ENCODE assay signal across 1 cellular context in the genomic region with DNA sequence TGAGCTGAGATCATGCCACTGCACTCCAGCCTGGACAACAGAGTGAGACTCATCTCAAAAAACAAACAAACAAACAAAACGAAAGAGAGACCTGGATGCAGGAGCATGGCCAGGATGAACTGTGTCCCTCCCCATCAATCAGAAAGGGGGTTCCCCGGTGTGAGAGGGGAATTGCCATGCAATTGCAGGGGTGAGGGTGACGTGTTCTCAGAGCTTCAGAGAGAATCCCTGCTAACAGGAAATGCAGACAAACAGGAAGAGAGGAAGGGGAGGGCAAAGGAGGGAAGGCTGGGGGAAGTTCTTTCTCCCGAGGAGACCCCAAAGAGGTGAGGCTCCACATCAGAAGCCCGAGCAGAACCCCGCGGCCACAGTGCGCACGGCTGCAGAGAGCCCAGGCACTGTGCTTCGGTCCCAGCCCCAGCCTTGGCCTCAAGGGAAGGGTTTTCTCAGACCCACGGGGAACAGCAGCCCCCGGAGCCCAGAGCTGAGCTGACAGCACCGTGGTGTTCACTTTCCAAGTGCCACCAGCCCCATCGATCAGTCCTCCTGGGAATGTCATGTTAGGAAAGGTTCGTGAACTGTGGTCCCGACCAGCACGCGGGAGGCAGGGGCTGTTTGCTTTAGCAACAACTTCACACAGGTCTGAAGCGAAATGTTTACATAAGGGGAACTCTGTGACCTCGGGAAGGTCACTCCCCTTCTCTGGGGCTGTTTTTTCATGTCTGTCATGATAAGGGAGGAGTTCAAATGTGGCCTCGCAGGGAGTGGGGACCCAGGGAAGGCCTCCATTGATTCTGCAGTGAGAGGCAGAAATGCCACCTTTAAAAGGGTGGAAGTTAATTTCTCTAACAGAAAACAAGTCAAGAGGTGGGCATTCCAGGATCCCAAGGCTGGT.
TF ChIP-seq lines count a peak whose summit lies in the region.

No MANE protein-coding gene starts in this region.

TF ChIP-seq in HepG2, 621 proteins besides CTCF, POLR2A, EP300 and RAD21 (continued from another document and continues in another):
- TF ChIP-seq, protein P1, sequence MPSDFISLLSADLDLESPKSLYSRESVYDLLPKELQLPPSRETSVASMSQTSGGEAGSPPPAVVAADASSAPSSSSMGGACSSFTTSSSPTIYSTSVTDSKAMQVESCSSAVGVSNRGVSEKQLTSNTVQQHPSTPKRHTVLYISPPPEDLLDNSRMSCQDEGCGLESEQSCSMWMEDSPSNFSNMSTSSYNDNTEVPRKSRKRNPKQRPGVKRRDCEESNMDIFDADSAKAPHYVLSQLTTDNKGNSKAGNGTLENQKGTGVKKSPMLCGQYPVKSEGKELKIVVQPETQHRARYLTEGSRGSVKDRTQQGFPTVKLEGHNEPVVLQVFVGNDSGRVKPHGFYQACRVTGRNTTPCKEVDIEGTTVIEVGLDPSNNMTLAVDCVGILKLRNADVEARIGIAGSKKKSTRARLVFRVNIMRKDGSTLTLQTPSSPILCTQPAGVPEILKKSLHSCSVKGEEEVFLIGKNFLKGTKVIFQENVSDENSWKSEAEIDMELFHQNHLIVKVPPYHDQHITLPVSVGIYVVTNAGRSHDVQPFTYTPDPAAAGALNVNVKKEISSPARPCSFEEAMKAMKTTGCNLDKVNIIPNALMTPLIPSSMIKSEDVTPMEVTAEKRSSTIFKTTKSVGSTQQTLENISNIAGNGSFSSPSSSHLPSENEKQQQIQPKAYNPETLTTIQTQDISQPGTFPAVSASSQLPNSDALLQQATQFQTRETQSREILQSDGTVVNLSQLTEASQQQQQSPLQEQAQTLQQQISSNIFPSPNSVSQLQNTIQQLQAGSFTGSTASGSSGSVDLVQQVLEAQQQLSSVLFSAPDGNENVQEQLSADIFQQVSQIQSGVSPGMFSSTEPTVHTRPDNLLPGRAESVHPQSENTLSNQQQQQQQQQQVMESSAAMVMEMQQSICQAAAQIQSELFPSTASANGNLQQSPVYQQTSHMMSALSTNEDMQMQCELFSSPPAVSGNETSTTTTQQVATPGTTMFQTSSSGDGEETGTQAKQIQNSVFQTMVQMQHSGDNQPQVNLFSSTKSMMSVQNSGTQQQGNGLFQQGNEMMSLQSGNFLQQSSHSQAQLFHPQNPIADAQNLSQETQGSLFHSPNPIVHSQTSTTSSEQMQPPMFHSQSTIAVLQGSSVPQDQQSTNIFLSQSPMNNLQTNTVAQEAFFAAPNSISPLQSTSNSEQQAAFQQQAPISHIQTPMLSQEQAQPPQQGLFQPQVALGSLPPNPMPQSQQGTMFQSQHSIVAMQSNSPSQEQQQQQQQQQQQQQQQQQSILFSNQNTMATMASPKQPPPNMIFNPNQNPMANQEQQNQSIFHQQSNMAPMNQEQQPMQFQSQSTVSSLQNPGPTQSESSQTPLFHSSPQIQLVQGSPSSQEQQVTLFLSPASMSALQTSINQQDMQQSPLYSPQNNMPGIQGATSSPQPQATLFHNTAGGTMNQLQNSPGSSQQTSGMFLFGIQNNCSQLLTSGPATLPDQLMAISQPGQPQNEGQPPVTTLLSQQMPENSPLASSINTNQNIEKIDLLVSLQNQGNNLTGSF (CRISPR knock-in tag; IDR thresholded peaks at IDR 0.05), result 0 out of 2 replicates have a peak, but pooled peaks have one; percentile 73
- peak; percentile 85 for TF ChIP-seq ZNF431 (CRISPR knock-in tag; IDR thresholded peaks at IDR 0.05; ENCODE audit: borderline replicate concordance, low read depth)
- TF ChIP-seq, protein P2, sequence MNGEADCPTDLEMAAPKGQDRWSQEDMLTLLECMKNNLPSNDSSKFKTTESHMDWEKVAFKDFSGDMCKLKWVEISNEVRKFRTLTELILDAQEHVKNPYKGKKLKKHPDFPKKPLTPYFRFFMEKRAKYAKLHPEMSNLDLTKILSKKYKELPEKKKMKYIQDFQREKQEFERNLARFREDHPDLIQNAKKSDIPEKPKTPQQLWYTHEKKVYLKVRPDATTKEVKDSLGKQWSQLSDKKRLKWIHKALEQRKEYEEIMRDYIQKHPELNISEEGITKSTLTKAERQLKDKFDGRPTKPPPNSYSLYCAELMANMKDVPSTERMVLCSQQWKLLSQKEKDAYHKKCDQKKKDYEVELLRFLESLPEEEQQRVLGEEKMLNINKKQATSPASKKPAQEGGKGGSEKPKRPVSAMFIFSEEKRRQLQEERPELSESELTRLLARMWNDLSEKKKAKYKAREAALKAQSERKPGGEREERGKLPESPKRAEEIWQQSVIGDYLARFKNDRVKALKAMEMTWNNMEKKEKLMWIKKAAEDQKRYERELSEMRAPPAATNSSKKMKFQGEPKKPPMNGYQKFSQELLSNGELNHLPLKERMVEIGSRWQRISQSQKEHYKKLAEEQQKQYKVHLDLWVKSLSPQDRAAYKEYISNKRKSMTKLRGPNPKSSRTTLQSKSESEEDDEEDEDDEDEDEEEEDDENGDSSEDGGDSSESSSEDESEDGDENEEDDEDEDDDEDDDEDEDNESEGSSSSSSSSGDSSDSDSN (CRISPR knock-in tag; IDR thresholded peaks at IDR 0.05), result peak; percentile 65; the same call in 1 of the 2 replicates
- 0 out of 2 replicates have a peak, but pooled peaks have one; percentile 20 for TF ChIP-seq CAMTA2 (CRISPR knock-in tag; IDR thresholded peaks at IDR 0.05; ENCODE audit: borderline replicate concordance)
- TF ChIP-seq, protein P3, sequence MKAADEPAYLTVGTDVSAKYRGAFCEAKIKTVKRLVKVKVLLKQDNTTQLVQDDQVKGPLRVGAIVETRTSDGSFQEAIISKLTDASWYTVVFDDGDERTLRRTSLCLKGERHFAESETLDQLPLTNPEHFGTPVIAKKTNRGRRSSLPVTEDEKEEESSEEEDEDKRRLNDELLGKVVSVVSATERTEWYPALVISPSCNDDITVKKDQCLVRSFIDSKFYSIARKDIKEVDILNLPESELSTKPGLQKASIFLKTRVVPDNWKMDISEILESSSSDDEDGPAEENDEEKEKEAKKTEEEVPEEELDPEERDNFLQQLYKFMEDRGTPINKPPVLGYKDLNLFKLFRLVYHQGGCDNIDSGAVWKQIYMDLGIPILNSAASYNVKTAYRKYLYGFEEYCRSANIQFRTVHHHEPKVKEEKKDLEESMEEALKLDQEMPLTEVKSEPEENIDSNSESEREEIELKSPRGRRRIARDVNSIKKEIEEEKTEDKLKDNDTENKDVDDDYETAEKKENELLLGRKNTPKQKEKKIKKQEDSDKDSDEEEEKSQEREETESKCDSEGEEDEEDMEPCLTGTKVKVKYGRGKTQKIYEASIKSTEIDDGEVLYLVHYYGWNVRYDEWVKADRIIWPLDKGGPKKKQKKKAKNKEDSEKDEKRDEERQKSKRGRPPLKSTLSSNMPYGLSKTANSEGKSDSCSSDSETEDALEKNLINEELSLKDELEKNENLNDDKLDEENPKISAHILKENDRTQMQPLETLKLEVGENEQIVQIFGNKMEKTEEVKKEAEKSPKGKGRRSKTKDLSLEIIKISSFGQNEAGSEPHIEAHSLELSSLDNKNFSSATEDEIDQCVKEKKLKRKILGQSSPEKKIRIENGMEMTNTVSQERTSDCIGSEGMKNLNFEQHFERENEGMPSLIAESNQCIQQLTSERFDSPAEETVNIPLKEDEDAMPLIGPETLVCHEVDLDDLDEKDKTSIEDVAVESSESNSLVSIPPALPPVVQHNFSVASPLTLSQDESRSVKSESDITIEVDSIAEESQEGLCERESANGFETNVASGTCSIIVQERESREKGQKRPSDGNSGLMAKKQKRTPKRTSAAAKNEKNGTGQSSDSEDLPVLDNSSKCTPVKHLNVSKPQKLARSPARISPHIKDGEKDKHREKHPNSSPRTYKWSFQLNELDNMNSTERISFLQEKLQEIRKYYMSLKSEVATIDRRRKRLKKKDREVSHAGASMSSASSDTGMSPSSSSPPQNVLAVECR (CRISPR knock-in tag; IDR thresholded peaks at IDR 0.05; ENCODE audit: borderline replicate concordance), result peak; percentile 86; the same call in 1 of the 2 replicates
- TF ChIP-seq, protein P4, sequence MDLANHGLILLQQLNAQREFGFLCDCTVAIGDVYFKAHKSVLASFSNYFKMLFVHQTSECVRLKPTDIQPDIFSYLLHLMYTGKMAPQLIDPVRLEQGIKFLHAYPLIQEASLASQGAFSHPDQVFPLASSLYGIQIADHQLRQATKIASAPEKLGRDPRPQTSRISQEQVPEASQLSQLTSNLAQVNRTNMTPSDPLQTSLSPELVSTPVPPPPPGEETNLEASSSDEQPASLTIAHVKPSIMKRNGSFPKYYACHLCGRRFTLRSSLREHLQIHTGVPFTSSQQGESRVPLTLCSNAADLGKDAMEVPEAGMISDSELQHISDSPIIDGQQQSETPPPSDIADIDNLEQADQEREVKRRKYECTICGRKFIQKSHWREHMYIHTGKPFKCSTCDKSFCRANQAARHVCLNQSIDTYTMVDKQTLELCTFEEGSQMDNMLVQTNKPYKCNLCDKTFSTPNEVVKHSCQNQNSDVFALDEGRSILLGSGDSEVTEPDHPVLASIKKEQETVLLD (CRISPR knock-in tag; IDR thresholded peaks at IDR 0.05; ENCODE audit: low read depth), result no peak
- TF ChIP-seq NFATC3 (CRISPR knock-in tag; IDR thresholded peaks at IDR 0.05), result no peak
- TF ChIP-seq MLLT10 (CRISPR knock-in tag; IDR thresholded peaks at IDR 0.05), result no peak
- peak; percentile 62 for TF ChIP-seq KDM5B (CRISPR knock-in tag; IDR thresholded peaks at IDR 0.05; ENCODE audit: borderline replicate concordance)
- TF ChIP-seq, protein P5, sequence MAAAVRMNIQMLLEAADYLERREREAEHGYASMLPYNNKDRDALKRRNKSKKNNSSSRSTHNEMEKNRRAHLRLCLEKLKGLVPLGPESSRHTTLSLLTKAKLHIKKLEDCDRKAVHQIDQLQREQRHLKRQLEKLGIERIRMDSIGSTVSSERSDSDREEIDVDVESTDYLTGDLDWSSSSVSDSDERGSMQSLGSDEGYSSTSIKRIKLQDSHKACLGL (CRISPR knock-in tag; IDR thresholded peaks at IDR 0.05), result no peak
- TF ChIP-seq, protein P6, sequence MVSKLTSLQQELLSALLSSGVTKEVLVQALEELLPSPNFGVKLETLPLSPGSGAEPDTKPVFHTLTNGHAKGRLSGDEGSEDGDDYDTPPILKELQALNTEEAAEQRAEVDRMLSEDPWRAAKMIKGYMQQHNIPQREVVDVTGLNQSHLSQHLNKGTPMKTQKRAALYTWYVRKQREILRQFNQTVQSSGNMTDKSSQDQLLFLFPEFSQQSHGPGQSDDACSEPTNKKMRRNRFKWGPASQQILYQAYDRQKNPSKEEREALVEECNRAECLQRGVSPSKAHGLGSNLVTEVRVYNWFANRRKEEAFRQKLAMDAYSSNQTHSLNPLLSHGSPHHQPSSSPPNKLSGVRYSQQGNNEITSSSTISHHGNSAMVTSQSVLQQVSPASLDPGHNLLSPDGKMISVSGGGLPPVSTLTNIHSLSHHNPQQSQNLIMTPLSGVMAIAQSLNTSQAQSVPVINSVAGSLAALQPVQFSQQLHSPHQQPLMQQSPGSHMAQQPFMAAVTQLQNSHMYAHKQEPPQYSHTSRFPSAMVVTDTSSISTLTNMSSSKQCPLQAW (CRISPR knock-in tag; IDR thresholded peaks at IDR 0.05), result peak; percentile 94
- no peak for TF ChIP-seq SRSF4 (IDR thresholded peaks at IDR 0.05; ENCODE audit: low read depth, low read length, poor library complexity, severe bottlenecking)
- TF ChIP-seq GATAD1 (CRISPR knock-in tag; IDR thresholded peaks at IDR 0.05), result peak; percentile 76
- peak; percentile 97 for TF ChIP-seq KDM6A (CRISPR knock-in tag; IDR thresholded peaks at IDR 0.05; ENCODE audit: low read depth)
- TF ChIP-seq NONO (IDR thresholded peaks at IDR 0.05), result no peak
- TF ChIP-seq NONO (CRISPR knock-in tag; conservative IDR thresholded peaks at IDR 0.05), result peak; percentile 89
- TF ChIP-seq FIP1L1 (IDR thresholded peaks at IDR 0.05; ENCODE audit: borderline replicate concordance, insufficient read depth, low read depth, low read length), result no peak
- TF ChIP-seq, protein P7, sequence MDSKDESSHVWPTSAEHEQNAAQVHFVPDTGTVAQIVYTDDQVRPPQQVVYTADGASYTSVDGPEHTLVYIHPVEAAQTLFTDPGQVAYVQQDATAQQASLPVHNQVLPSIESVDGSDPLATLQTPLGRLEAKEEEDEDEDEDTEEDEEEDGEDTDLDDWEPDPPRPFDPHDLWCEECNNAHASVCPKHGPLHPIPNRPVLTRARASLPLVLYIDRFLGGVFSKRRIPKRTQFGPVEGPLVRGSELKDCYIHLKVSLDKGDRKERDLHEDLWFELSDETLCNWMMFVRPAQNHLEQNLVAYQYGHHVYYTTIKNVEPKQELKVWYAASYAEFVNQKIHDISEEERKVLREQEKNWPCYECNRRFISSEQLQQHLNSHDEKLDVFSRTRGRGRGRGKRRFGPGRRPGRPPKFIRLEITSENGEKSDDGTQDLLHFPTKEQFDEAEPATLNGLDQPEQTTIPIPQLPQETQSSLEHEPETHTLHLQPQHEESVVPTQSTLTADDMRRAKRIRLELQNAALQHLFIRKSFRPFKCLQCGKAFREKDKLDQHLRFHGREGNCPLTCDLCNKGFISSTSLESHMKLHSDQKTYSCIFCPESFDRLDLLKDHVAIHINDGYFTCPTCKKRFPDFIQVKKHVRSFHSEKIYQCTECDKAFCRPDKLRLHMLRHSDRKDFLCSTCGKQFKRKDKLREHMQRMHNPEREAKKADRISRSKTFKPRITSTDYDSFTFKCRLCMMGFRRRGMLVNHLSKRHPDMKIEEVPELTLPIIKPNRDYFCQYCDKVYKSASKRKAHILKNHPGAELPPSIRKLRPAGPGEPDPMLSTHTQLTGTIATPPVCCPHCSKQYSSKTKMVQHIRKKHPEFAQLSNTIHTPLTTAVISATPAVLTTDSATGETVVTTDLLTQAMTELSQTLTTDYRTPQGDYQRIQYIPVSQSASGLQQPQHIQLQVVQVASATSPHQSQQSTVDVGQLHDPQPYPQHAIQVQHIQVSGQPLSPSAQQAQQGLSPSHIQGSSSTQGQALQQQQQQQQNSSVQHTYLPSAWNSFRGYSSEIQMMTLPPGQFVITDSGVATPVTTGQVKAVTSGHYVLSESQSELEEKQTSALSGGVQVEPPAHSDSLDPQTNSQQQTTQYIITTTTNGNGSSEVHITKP (CRISPR knock-in tag; IDR thresholded peaks at IDR 0.05; ENCODE audit: low read depth), result peak; percentile 82
- TF ChIP-seq, protein P8, sequence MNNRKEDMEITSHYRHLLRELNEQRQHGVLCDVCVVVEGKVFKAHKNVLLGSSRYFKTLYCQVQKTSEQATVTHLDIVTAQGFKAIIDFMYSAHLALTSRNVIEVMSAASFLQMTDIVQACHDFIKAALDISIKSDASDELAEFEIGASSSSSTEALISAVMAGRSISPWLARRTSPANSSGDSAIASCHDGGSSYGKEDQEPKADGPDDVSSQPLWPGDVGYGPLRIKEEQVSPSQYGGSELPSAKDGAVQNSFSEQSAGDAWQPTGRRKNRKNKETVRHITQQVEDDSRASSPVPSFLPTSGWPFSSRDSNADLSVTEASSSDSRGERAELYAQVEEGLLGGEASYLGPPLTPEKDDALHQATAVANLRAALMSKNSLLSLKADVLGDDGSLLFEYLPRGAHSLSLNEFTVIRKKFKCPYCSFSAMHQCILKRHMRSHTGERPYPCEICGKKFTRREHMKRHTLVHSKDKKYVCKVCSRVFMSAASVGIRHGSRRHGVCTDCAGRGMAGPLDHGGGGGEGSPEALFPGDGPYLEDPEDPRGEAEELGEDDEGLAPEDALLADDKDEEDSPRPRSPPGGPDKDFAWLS (CRISPR knock-in tag; IDR thresholded peaks at IDR 0.05; ENCODE audit: borderline replicate concordance), result no peak
- TF ChIP-seq MAFG (CRISPR knock-in tag; IDR thresholded peaks at IDR 0.05), result no peak
- TF ChIP-seq ZBTB1 (CRISPR knock-in tag; IDR thresholded peaks at IDR 0.05; ENCODE audit: borderline replicate concordance), result no peak
- peak; percentile 79 for TF ChIP-seq PHF5A (CRISPR knock-in tag; IDR thresholded peaks at IDR 0.05; ENCODE audit: low read depth, unreplicated experiment)
- peak; percentile 100 for TF ChIP-seq RARA (CRISPR knock-in tag; IDR thresholded peaks at IDR 0.05)
